ENCODE assay signal across 8 cellular contexts in the genomic region with DNA sequence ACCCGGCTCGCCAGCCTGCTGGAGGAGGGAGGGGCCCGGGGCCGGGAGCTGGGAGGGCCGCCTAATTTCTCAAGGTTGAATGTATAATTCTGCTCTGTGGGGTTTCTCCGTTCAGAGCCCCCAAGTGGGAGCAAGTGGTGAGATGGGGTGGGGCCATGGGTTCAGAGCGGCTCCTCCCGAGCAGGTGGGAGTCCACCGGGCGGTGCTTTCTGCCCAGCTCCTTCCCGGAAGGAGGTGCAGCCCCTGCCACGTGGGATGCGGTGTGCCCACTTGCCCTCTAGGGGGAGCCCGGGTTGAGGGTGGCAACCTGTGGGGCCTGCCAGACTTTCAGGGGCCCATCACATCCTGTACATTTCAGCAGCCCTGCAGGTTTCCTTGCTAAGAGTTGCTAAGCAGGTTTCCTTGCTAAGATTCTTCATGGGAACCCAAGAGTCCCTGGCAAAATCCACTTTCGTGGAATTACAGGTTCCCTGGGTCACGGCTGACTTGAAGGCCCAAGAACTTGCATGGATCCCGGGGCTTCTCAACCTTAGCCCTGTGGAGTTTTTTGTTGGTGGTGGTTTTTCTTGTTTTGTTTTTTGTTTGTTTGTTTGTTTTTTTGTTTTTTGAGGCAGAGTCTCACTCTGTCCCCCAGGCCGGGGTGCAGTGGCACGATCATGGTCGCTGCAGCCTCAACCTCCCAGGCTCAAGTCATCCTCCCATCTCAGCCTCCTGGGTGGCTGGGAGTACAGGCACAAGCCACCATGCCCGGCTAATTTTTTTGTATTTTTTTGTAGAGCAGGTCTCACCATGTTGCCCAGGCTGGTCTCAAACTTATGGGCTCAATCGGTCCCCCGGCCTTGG.
DNase-seq lines count a peak whose midpoint lies in the region; ATAC-seq and TF ChIP-seq lines count a peak whose summit lies in the region.

No MANE protein-coding gene starts in this region.

- H4K20me1 ChIP-seq in BLaER1 = no peaks in the 10 kb centered on the region
- no peaks in the 10 kb centered on the region for H4K20me1 ChIP-seq in HCT116 (ENCODE audit: insufficient read depth)
- peaks cover 30% of the 10 kb centered on the region for H4K20me1 ChIP-seq in smooth muscle cell (ENCODE audit: low read depth)

- 79% methylated on average over 23 of the region's 23 CpGs for WGBS in smooth muscle cell (ENCODE audit: low lambda C conversion rate)

- CTCF ChIA-PET in HCT116 (lab: Charles Lee) = interaction anchor here (0.6 to 1.9 kb wide), 49 partner anchors 11 to 403 kb away, joined by 3 to 54 read pairs (median 5); a partner anchor contains a TSS

- peak; percentile 87 for ATAC-seq in HCT116
- ATAC-seq in GM19397 (IDR thresholded peaks at IDR 0.05; ENCODE audit: unreplicated experiment) = no peak
- ATAC-seq in HG03520 (IDR thresholded peaks at IDR 0.05; ENCODE audit: unreplicated experiment) = no peak

- H3K9me2 ChIP-seq in HCT116 (ENCODE audit: insufficient read depth) = no peaks in the 10 kb centered on the region

- no peaks in the 10 kb centered on the region for H3K36me3 ChIP-seq in BLaER1
- H3K36me3 ChIP-seq in HCT116 (ENCODE audit: control insufficient read depth in 1 of 2, insufficient read depth in 2 of 2, low read length in 2 of 2) = no peaks in the 10 kb centered on the region
- no peaks in the 10 kb centered on the region for H3K36me3 ChIP-seq in smooth muscle cell (ENCODE audit: low read depth)

- BruUV-seq in HCT116 (replicated peaks; lab: Mats Ljungman, UMichigan) = no TSS peak

- TF ChIP-seq CTCF in HCT116 (IDR thresholded peaks at IDR 0.05 in 2 of 3, conservative IDR thresholded peaks at IDR 0.05 in 1 of 3; ENCODE audit: borderline replicate concordance in 1 of 3, insufficient read depth in 1 of 3, low read depth in 2 of 3, low read length in 2 of 3) = peak; percentile 92 to 99 (median 97)
- TF ChIP-seq CTCF in smooth muscle cell (IDR thresholded peaks at IDR 0.05; ENCODE audit: borderline replicate concordance, insufficient read depth, poor library complexity, severe bottlenecking) = peak; percentile 54

- H3F3A ChIP-seq in smooth muscle cell (ENCODE audit: low read depth) = peaks cover 5% of the 10 kb centered on the region

- H3K9ac ChIP-seq in BLaER1 = no peak overlapping the region
- peak overlapping the region; percentile 19; the same call in 1 of the 2 replicates for H3K9ac ChIP-seq in HCT116 (ENCODE audit: low read length)
- no peak overlapping the region for H3K9ac ChIP-seq in smooth muscle cell (ENCODE audit: low read depth)

- H3K4me1 ChIP-seq in BLaER1 = peaks cover 64% of the 10 kb centered on the region
- peaks cover 8 to 16% of the 10 kb centered on the region in 2 experiments for H3K4me1 ChIP-seq in HCT116 (ENCODE audit: control insufficient read depth in 1 of 2, insufficient read depth in 2 of 2, low read length in 2 of 2)
- H3K4me1 ChIP-seq in smooth muscle cell (ENCODE audit: low read depth) = peaks cover 1% of the 10 kb centered on the region

- POLR2A ChIA-PET in HCT116 (lab: Charles Lee) = interaction anchor here (0.8 kb wide), 1 partner anchor 194 kb away, joined by 4 read pairs; no protein-coding TSS in a partner anchor

- H2AFZ ChIP-seq in HCT116 (ENCODE audit: low read depth, low read length, poor library complexity, severe bottlenecking) (no peak overlapping the region), smooth muscle cell (ENCODE audit: low read depth) (no peak overlapping the region)

- H3K4me3 ChIP-seq in BLaER1 (no peak overlapping the region), HCT116 (replicated peaks in 1 of 2; ENCODE audit: low read depth in 1 of 2, low read length in 2 of 2) (peak overlapping the region in 1 of 2 experiments; percentile 18; a peak in 1 of 4 replicates), smooth muscle cell (no peak overlapping the region)

- RAD21 ChIA-PET in HCT116 (lab: Charles Lee; ENCODE audit: low non-redundant PET in 1 of 2, low total read pairs in 2 of 2, uncharacterized antibody in 2 of 2, unreplicated experiment in 2 of 2) = interaction anchor here (0.6 to 1.0 kb wide), 6 partner anchors 21 to 199 kb away, joined by 3 read pairs; no protein-coding TSS in a partner anchor

- H3K27ac ChIP-seq in BLaER1 (no peak overlapping the region), HCT116 (ENCODE audit: low read depth, low read length) (0 out of 2 replicates have a peak overlapping the region, but pooled peaks have one; percentile 15), smooth muscle cell (ENCODE audit: low read depth) (no peak overlapping the region)

- no peaks in the 10 kb centered on the region for H3K79me2 ChIP-seq in HCT116 (ENCODE audit: insufficient read depth, low read length)
- H3K79me2 ChIP-seq in smooth muscle cell (ENCODE audit: low read depth) = no peaks in the 10 kb centered on the region

- DNase-seq in HCT116 (ENCODE audit: low read depth, low spot score) (peak; percentile 58), RPMI8226 (peak; percentile 63), activated T-helper 1 cell treated with Interleukin-2 at 50 U/mL for 16 hours (ENCODE audit: low read depth) (peak; percentile 51), head of caudate nucleus (peak in 29 of 42 donors; percentile 20 to 76 (median 45)), smooth muscle cell (lab: John Stamatoyannopoulos, UW; ENCODE audit: unreplicated experiment) (no peak)

- TF ChIP-seq POLR2A in HCT116 (IDR thresholded peaks at IDR 0.05; ENCODE audit: borderline replicate concordance, extremely low read depth, insufficient read depth, insufficient read length) = no peak

- H3K4me2 ChIP-seq in BLaER1 (peak overlapping the region; percentile 54), HCT116 (ENCODE audit: low read length) (peak overlapping the region; percentile 62), smooth muscle cell (no peak overlapping the region)

- H3K27me3 ChIP-seq in BLaER1 (no peaks in the 10 kb centered on the region), HCT116 (ENCODE audit: insufficient read depth, low read length) (no peaks in the 10 kb centered on the region), smooth muscle cell (ENCODE audit: low read depth) (no peaks in the 10 kb centered on the region)

- intact Hi-C loops in HCT116 (cut with micrococcal nuclease) (loop anchor here (5.0 kb wide), 1 partner anchor 301 kb away; no protein-coding TSS in a partner anchor), head of caudate nucleus (cut with DNase I) (no loop called here)

- TF ChIP-seq RAD21 in HCT116 (IDR thresholded peaks at IDR 0.05; ENCODE audit: low read depth) = peak; percentile 81

- H3K9me3 ChIP-seq in BLaER1 (peaks cover 17% of the 10 kb centered on the region), HCT116 (ENCODE audit: control insufficient read depth in 1 of 2, insufficient read depth in 1 of 2, low read depth in 1 of 2, low read length in 2 of 2) (no peaks in the 10 kb centered on the region; a peak in 1 of 4 replicates), smooth muscle cell (replicated peaks; ENCODE audit: low read depth) (no peaks in the 10 kb centered on the region)

TF ChIP-seq in HCT116, 20 proteins besides CTCF, POLR2A, EP300 and RAD21:
- TF ChIP-seq YY1 (IDR thresholded peaks at IDR 0.05; ENCODE audit: extremely low read depth, insufficient replicate concordance, low read depth, low read length) = peak; percentile 29
- no peak for TF ChIP-seq SP1 (IDR thresholded peaks at IDR 0.05; ENCODE audit: low read depth)
- peak; percentile 44; the same call in 1 of the 2 replicates for TF ChIP-seq ZFX (IDR thresholded peaks at IDR 0.05)
- TF ChIP-seq, protein P1, sequence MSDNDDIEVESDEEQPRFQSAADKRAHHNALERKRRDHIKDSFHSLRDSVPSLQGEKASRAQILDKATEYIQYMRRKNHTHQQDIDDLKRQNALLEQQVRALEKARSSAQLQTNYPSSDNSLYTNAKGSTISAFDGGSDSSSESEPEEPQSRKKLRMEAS (IDR thresholded peaks at IDR 0.05) = peak; percentile 94
- TF ChIP-seq, protein P2, sequence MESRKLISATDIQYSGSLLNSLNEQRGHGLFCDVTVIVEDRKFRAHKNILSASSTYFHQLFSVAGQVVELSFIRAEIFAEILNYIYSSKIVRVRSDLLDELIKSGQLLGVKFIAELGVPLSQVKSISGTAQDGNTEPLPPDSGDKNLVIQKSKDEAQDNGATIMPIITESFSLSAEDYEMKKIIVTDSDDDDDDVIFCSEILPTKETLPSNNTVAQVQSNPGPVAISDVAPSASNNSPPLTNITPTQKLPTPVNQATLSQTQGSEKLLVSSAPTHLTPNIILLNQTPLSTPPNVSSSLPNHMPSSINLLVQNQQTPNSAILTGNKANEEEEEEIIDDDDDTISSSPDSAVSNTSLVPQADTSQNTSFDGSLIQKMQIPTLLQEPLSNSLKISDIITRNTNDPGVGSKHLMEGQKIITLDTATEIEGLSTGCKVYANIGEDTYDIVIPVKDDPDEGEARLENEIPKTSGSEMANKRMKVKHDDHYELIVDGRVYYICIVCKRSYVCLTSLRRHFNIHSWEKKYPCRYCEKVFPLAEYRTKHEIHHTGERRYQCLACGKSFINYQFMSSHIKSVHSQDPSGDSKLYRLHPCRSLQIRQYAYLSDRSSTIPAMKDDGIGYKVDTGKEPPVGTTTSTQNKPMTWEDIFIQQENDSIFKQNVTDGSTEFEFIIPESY (IDR thresholded peaks at IDR 0.05; ENCODE audit: extremely low read depth, insufficient replicate concordance, low read length) = no peak
